Comparison of ENCODE assay signal across 21 cellular contexts in the genomic region with DNA sequence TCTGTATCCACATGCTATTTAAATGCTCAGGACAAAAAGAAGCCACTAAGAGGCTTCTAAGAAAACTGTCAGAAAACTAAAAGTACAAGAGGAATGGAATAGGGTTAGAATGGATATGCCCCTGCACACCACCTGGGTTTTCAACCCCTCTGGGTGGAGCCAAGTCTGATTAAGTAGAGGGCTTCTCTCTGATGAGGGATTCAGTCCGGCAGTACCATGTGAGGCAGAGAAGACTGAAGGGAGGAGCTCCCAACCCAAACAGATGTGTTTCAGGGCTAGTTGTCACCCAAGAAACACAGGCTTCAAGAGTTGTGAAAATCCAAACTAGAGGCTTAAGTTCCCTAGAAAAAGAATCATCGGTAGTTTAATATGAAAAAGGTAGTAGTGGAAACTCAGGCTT. TPM values are rescaled to one million over a fixed set of nuclear protein-coding genes. Genes with fewer than 3 reads are reported as not detected.
DNase-seq lines count a peak whose midpoint lies in the region; ATAC-seq and TF ChIP-seq lines count a peak whose summit lies in the region.
"Had no signal": no experiment of that assay in that cellular context is flagged by ENCODE, and none has a peak within 500 bp of the region (broad histone marks: within the 10 kb centered on the region; RNA-seq: fewer than 3 reads in every experiment).

No MANE protein-coding gene starts in this region.

- H3K4me3 ChIP-seq in SK-N-MC (peak overlapping the region; percentile 58), iPS-20b (ENCODE audit: low read length) (no peak overlapping the region), smooth muscle cell (no peak overlapping the region)
- H3K4me3 ChIP-seq: MG63, stomach, transverse colon had no signal

- no peaks in the 10 kb centered on the region for H3K27me3 ChIP-seq in iPS-20b (ENCODE audit: insufficient read depth, low read length)
- H3K27me3 ChIP-seq in smooth muscle cell (ENCODE audit: low read depth), result no peaks in the 10 kb centered on the region
- H3K27me3 ChIP-seq: MG63, neutrophil, stomach, transverse colon had no signal

- peaks cover 2 to 13% of the 10 kb centered on the region in 2 donors for H3K36me3 Mint-ChIP-seq in CD14-positive monocyte

- H3K27ac Mint-ChIP-seq in CD14-positive monocyte, result peak overlapping the region in 1 of 7 donors; percentile 8
- H3K27ac Mint-ChIP-seq: activated T-cell treated with anti-CD3 and anti-CD28 coated beads, Interleukin-2, amount 50 U/mL, for 24 hours; B cell had no signal

- peak; percentile 20 for DNase-seq in NCI-H82 (lab: John Stamatoyannopoulos, UW)
- no peak for DNase-seq in NCI-H82 treated with DMSO at 0.1 percent for 48 hours (lab: John Stamatoyannopoulos, UW; ENCODE audit: unreplicated experiment)
- no peak for DNase-seq in SK-N-MC (ENCODE audit: low read depth, low spot score)
- DNase-seq in smooth muscle cell (lab: John Stamatoyannopoulos, UW; ENCODE audit: unreplicated experiment), result no peak
- DNase-seq in Right ventricle myocardium superior, result no peak
- no peak for DNase-seq in CD14-positive monocyte (ENCODE audit: low spot score)
- DNase-seq in posterior cingulate gyrus, result no peak
- DNase-seq: 8988T; activated CD4-positive, CD25-positive, alpha-beta regulatory T cell treated with anti-CD3 and anti-CD28 coated beads, Interleukin-2, amount 50 U/mL, for 72 hours; activated CD8-positive, alpha-beta memory T cell treated with anti-CD3 and anti-CD28 coated beads for 24 hours; activated naive CD4-positive, alpha-beta T cell; activated T-cell treated with anti-CD3 and anti-CD28 coated beads, Interleukin-2, amount 50 U/mL, for 24 hours; MG63; NCI-H1417 treated with DMSO at 0.1 percent for 48 hours; stomach; SW 1271; transverse colon had no signal

- H3K4me1 Mint-ChIP-seq in CD14-positive monocyte, result peaks cover 9% of the 10 kb centered on the region
- H3K4me1 Mint-ChIP-seq: central memory CD8-positive, alpha-beta T cell had no signal

- H3K27me3 Mint-ChIP-seq in CD14-positive monocyte (ENCODE audit: low read depth in 3 of 3), result no peaks in the 10 kb centered on the region
- H3K27me3 Mint-ChIP-seq: B cell; central memory CD8-positive, alpha-beta T cell had no signal

- no peaks in the 10 kb centered on the region for H3K9me3 Mint-ChIP-seq in CD14-positive monocyte
- H3K9me3 Mint-ChIP-seq: activated T-cell treated with anti-CD3 and anti-CD28 coated beads, Interleukin-2, amount 50 U/mL, for 24 hours; central memory CD8-positive, alpha-beta T cell had no signal

- H3F3A ChIP-seq in smooth muscle cell (ENCODE audit: low read depth), result peaks cover 24% of the 10 kb centered on the region

- intact Hi-C loops in Right ventricle myocardium superior (cut with DNase I), result no loop called here
- intact Hi-C loops in CD14-positive monocyte (cut with micrococcal nuclease), result no loop called here
- intact Hi-C loops in posterior cingulate gyrus (cut with DNase I), result no loop called here

- H2AFZ ChIP-seq in smooth muscle cell (ENCODE audit: low read depth), result no peak overlapping the region

- no peaks in the 10 kb centered on the region for H3K9me3 ChIP-seq in SK-N-MC (ENCODE audit: low read depth, low read length)
- H3K9me3 ChIP-seq in iPS-20b (ENCODE audit: insufficient read depth, low read depth, low read length), result no peaks in the 10 kb centered on the region
- H3K9me3 ChIP-seq in smooth muscle cell (replicated peaks; ENCODE audit: low read depth), result no peaks in the 10 kb centered on the region
- H3K9me3 ChIP-seq: neutrophil, stomach, transverse colon had no signal

- H3K79me2 ChIP-seq in smooth muscle cell (ENCODE audit: low read depth), result peaks cover 56% of the 10 kb centered on the region

- H3K9ac ChIP-seq in SK-N-MC (ENCODE audit: insufficient read length) (no peak overlapping the region), iPS-20b (ENCODE audit: low read depth, low read length) (no peak overlapping the region), smooth muscle cell (ENCODE audit: low read depth) (peak overlapping the region; percentile 53)

- no peaks in the 10 kb centered on the region for H4K20me1 ChIP-seq in smooth muscle cell (ENCODE audit: low read depth)

- H3K27ac ChIP-seq in SK-N-MC (peak overlapping the region; percentile 76), iPS-20b (ENCODE audit: low read length) (peak overlapping the region; percentile 22), smooth muscle cell (ENCODE audit: low read depth) (peak overlapping the region; percentile 86)
- H3K27ac ChIP-seq: neutrophil had no signal

- H3K36me3 ChIP-seq in SK-N-MC (ENCODE audit: insufficient read depth, low read length) (peaks cover 18% of the 10 kb centered on the region), iPS-20b (ENCODE audit: insufficient read depth, low read depth, low read length) (peaks cover 24% of the 10 kb centered on the region), smooth muscle cell (ENCODE audit: low read depth) (no peaks in the 10 kb centered on the region)
- H3K36me3 ChIP-seq: neutrophil, stomach, transverse colon had no signal

- no peak overlapping the region for H3K4me3 Mint-ChIP-seq in CD14-positive monocyte
- H3K4me3 Mint-ChIP-seq: activated T-cell treated with anti-CD3 and anti-CD28 coated beads, Interleukin-2, amount 50 U/mL, for 24 hours; B cell; central memory CD8-positive, alpha-beta T cell had no signal

- TF ChIP-seq CTCF in smooth muscle cell (IDR thresholded peaks at IDR 0.05; ENCODE audit: borderline replicate concordance, insufficient read depth, poor library complexity, severe bottlenecking), result no peak
- TF ChIP-seq CTCF in CD14-positive monocyte (IDR thresholded peaks at IDR 0.05), result no peak

- H3K4me2 ChIP-seq in smooth muscle cell, result peak overlapping the region; percentile 70

- peaks cover 46% of the 10 kb centered on the region for H3K4me1 ChIP-seq in iPS-20b (ENCODE audit: insufficient read depth, low read length)
- H3K4me1 ChIP-seq in smooth muscle cell (ENCODE audit: low read depth), result peaks cover 36% of the 10 kb centered on the region

- no peak for ATAC-seq in Right ventricle myocardium superior (ENCODE audit: poor library complexity)

- WGBS in smooth muscle cell (ENCODE audit: low lambda C conversion rate), result 55% methylated on average over 2 of the region's 2 CpGs

RNA-seq across cellular contexts. Expression of a gene that starts 12.5 kb away (rescaled TPM):
- 270 and 306 TPM in 2 replicates for total RNA-seq in smooth muscle cell
- 166 and 191 TPM in 2 replicates for polyA plus RNA-seq in smooth muscle cell
- 21.6 TPM for total RNA-seq in Right ventricle myocardium superior
- 10 to 100 TPM; 17.1 to 23.6 TPM for polyA plus RNA-seq in CD14-positive monocyte

Comparison
In these comparisons a context has a peak if more than half of its experiments do, and no peak if none do; other contexts are left out.
1. H3K27ac ChIP-seq: peak in every context shown above with its lines; median percentile 86 in smooth muscle cell; 76 in SK-N-MC; 22 in iPS-20b.
2. RNA of a gene that starts 12.5 kb away (total RNA-seq): 270 to 306 TPM in smooth muscle cell; 21.6 TPM in Right ventricle myocardium superior (single experiment); every median in the first group is over 10 times any median in the second.